19 cellular contexts compared by ENCODE assay signal in the genomic region with DNA sequence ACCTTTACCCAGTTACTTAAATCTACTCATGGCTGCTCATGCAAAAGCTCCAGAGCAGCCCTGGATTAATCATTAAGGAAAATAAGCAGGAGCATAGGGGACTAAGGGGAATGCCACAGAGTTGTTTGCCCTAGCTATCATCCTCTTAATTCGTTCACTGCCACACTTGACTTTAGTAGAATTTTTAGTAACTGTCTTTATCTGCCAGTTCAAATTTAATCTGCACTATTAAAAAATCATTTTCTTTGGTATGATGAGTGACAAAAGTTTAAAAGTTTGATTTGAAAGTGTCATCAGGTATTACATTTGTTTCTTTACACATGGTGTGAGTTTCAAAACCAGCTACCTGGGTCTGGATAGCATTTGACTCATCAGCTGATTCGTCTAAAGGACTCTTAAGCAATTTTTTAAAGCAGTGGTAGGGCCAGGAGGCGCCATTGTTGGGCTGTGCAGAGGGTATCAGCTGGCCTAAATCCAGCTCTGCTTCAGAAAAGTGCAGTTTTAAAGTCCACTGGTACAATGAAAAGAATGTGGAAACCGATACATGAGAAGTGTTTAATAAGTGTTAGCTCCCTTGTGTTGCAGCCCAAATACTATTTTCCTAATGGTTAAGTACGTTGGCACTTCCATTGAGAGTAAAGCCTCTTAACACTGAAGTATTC.
DNase-seq lines count a peak whose midpoint lies in the region; ATAC-seq, FAIRE-seq and TF ChIP-seq lines count a peak whose summit lies in the region.
"Had no signal": no experiment of that assay in that cellular context is flagged by ENCODE, and none has a peak within 500 bp of the region (broad histone marks: within the 10 kb centered on the region; RNA-seq: fewer than 3 reads in every experiment).

No MANE protein-coding gene starts in this region.

- FAIRE-seq in GM19239 (lab: Jason Lieb, UNC) (peak; percentile 42), islet of Langerhans (lab: Jason Lieb, UNC) (peak; percentile 49), pancreas (lab: Jason Lieb, UNC) (no peak)

- H3K27ac ChIP-seq in pancreas, result no peak overlapping the region
- H3K27ac ChIP-seq: body of pancreas, esophagus squamous epithelium, heart right ventricle, right atrium auricular region, SJSA1 had no signal

- no peak for TF ChIP-seq CTCF in pancreas (IDR thresholded peaks at IDR 0.05)

- intact Hi-C loops in pancreas (cut with DNase I), result no loop called here

- no peaks in the 10 kb centered on the region for H3K27me3 ChIP-seq in pancreas
- H3K27me3 ChIP-seq: body of pancreas, esophagus squamous epithelium, heart right ventricle, right atrium auricular region, SJSA1 had no signal

- DNase-seq in GM19239 (ENCODE audit: insufficient read length, low spot score), result no peak
- DNase-seq in NCI-H2107 (lab: John Stamatoyannopoulos, UW), result peak; percentile 34
- DNase-seq in pancreas, result no peak
- DNase-seq in nucleus accumbens (lab: John Stamatoyannopoulos, UW), result no peak
- no peak for DNase-seq in stimulated activated CD4-positive, alpha-beta T cell treated with anti-CD3 and anti-CD28 coated beads, Interleukin-4, amount 100 ng/mL, for 24 hours
- DNase-seq: activated CD4-positive, alpha-beta T cell treated with anti-CD3 and anti-CD28 coated beads for 4 hours; activated naive CD4-positive, alpha-beta T cell treated with anti-CD3 and anti-CD28 coated beads, Interleukin-2, amount 50 U/mL, for 16 hours; body of pancreas; esophagus squamous epithelium; heart right ventricle; left ventricle myocardium superior; naive thymus-derived CD8-positive, alpha-beta T cell; stimulated activated CD4-positive, alpha-beta T cell treated with anti-CD3 and anti-CD28 coated beads, Interleukin-2, amount 100 ng/mL, for 24 hours; T-helper 9 cell had no signal

- WGBS in pancreas, 2 donors, result 65 to 68% methylated on average over 5 of the region's 5 CpGs

- ATAC-seq in pancreas (peak in 3 of 4 donors; percentile 69 to 71 (median 70)), HG02852 (IDR thresholded peaks at IDR 0.05; ENCODE audit: unreplicated experiment) (no peak), HG03139 (IDR thresholded peaks at IDR 0.05; ENCODE audit: unreplicated experiment) (no peak)
- ATAC-seq: body of pancreas; heart right ventricle; left ventricle myocardium superior; naive thymus-derived CD8-positive, alpha-beta T cell had no signal

- no peaks in the 10 kb centered on the region for H3K36me3 ChIP-seq in pancreas
- H3K36me3 ChIP-seq: right atrium auricular region, SJSA1 had no signal

- no peaks in the 10 kb centered on the region for H3K9me3 ChIP-seq in pancreas
- H3K9me3 ChIP-seq: body of pancreas, esophagus squamous epithelium, SJSA1 had no signal

- no peak overlapping the region for H3K4me3 ChIP-seq in pancreas
- H3K4me3 ChIP-seq: body of pancreas, esophagus squamous epithelium, heart right ventricle, right atrium auricular region, SJSA1 had no signal

- peaks cover 0 to 2% (median 0%) of the 10 kb centered on the region in 3 donors for H3K4me1 ChIP-seq in pancreas
- H3K4me1 ChIP-seq: body of pancreas, esophagus squamous epithelium, heart right ventricle, right atrium auricular region, SJSA1 had no signal

Comparison
In these comparisons a context has a peak if more than half of its experiments do, and no peak if none do; other contexts are left out.
1. ATAC-seq: peak in pancreas (3 of 4); none in HG02852 (single experiment) and HG03139 (single experiment).